In the genomic region with DNA sequence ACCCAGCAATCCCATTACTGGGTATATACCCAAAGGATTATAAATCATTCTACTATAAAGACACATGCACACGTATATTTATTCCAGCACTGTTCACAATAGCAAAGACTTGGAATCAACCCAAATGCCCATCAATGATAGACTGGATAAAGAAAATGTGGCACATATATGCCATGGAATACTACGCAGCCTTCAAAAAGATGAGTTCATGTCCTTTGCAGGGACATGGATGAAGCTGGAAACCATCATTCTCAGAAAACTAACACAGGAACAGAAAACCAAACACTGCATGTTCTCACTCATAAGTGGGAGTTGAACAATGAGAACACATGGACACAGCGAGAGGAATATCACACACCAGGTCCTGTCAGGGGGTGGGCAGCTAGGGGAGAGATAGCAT, we compare ENCODE assay signal across 4 cellular contexts. TPM values are rescaled to one million over a fixed set of nuclear protein-coding genes. Genes with fewer than 3 reads are reported as not detected.
"Had no signal": no experiment of that assay in that cellular context is flagged by ENCODE, and none has a peak within 500 bp of the region (broad histone marks: within the 10 kb centered on the region; RNA-seq: fewer than 3 reads in every experiment).

No MANE protein-coding gene starts in this region.

RNA-seq across cellular contexts. Expression of a gene that starts 45.8 kb away (rescaled TPM):
- total RNA-seq: GM23248, H4, H7, HFFc6 had no signal
- polyA plus RNA-seq: GM23248 had no signal
